14 cellular contexts compared by ENCODE assay signal in genomic region chr6:27230758-27231111, GRCh38. TPM values are rescaled to one million over a fixed set of nuclear protein-coding genes. Genes with fewer than 3 reads are reported as not detected.
DNase-seq lines count a peak whose midpoint lies in the region; ATAC-seq and TF ChIP-seq lines count a peak whose summit lies in the region.
"Had no signal": no experiment of that assay in that cellular context is flagged by ENCODE, and none has a peak within 500 bp of the region (broad histone marks: within the 10 kb centered on the region; RNA-seq: fewer than 3 reads in every experiment).

No MANE protein-coding gene starts in this region.

- no peaks in the 10 kb centered on the region for H3K36me3 Mint-ChIP-seq in GM23338 (ENCODE audit: low read depth)
- no peaks in the 10 kb centered on the region for H3K36me3 Mint-ChIP-seq in nephron progenitor cell (ENCODE audit: low read depth)

- no peaks in the 10 kb centered on the region for H4K20me1 ChIP-seq in GM23338 (replicated peaks; ENCODE audit: insufficient read depth)

- no peak for DNase-seq in GM23338 (ENCODE audit: low spot score)
- no peak for DNase-seq in LNCaP clone FGC (ENCODE audit: low read depth)
- DNase-seq in nephron progenitor cell, result no peak
- DNase-seq in head of caudate nucleus, result no peak
- no peak for DNase-seq in stimulated activated naive CD4-positive, alpha-beta T cell treated with Interleukin-2 at 50 U/mL for 16 hours (lab: John Stamatoyannopoulos, UW)
- no peak for DNase-seq in medulla oblongata (ENCODE audit: extremely low spot score)
- DNase-seq: activated CD4-positive, alpha-beta T cell treated with anti-CD3 and anti-CD28 coated beads, Interleukin-2, amount 50 U/mL, for 1 hour; aorta; CD4-positive, alpha-beta memory T cell; foreskin melanocyte; naive thymus-derived CD8-positive, alpha-beta T cell; stomach; T1000 had no signal

- H3K27ac Mint-ChIP-seq in GM23338, result no peak overlapping the region
- no peak overlapping the region for H3K27ac Mint-ChIP-seq in nephron progenitor cell
- H3K27ac Mint-ChIP-seq: CD4-positive, alpha-beta memory T cell had no signal

- H3K4me3 Mint-ChIP-seq in GM23338 (peak overlapping the region; percentile 89), nephron progenitor cell (peak overlapping the region; percentile 71)
- H3K4me3 Mint-ChIP-seq: naive thymus-derived CD8-positive, alpha-beta T cell had no signal

- no peaks in the 10 kb centered on the region for H3K9me3 ChIP-seq in ectodermal cell (ENCODE audit: control insufficient read depth, low read length)

- no peak overlapping the region for H3K27ac ChIP-seq in GM23338 (ENCODE audit: low read depth)
- H3K27ac ChIP-seq in ectodermal cell (ENCODE audit: insufficient read depth, low read depth, low read length, poor library complexity, severe bottlenecking), result no peak overlapping the region
- H3K27ac ChIP-seq: stomach had no signal

- H2AFZ ChIP-seq in GM23338, result no peak overlapping the region

- H3F3A ChIP-seq in GM23338 (replicated peaks; ENCODE audit: low read depth), result no peaks in the 10 kb centered on the region

- ATAC-seq in GM23338, result peak; percentile 24
- ATAC-seq: naive thymus-derived CD8-positive, alpha-beta T cell had no signal

- intact Hi-C loops in head of caudate nucleus (cut with DNase I), result no loop called here

- H3K27me3 Mint-ChIP-seq in GM23338 (ENCODE audit: insufficient read depth, low read depth, poor library complexity) (peaks cover 25% of the 10 kb centered on the region), nephron progenitor cell (ENCODE audit: low read depth, poor library complexity) (peaks cover 40% of the 10 kb centered on the region)

- H3K4me3 ChIP-seq in GM23338 (peak overlapping the region; percentile 53), LNCaP clone FGC (ENCODE audit: low read depth, low read length) (peak overlapping the region; percentile 37), ectodermal cell (ENCODE audit: insufficient read depth, low read depth, low read length) (peak overlapping the region; percentile 39)
- H3K4me3 ChIP-seq: stomach had no signal

- H3K4me2 ChIP-seq in GM23338, result peak overlapping the region; percentile 73

- no peaks in the 10 kb centered on the region for H3K79me2 ChIP-seq in GM23338 (replicated peaks; ENCODE audit: insufficient read depth)

- WGBS in ectodermal cell, 2 experiments, result 8 to 17% methylated on average over 7 of the region's 7 CpGs

- H3K4me1 ChIP-seq in GM23338 (ENCODE audit: insufficient read depth), result peaks cover 9% of the 10 kb centered on the region; the same call in 1 of the 2 replicates
- no peaks in the 10 kb centered on the region for H3K4me1 ChIP-seq in ectodermal cell (ENCODE audit: control insufficient read depth, insufficient read depth, low read length)

- no peaks in the 10 kb centered on the region; the same call in 1 of the 2 replicates for H3K27me3 ChIP-seq in GM23338 (ENCODE audit: insufficient read depth)
- H3K27me3 ChIP-seq in ectodermal cell (ENCODE audit: control insufficient read depth, insufficient read depth, low read length, poor library complexity, severe bottlenecking), result peaks cover 18% of the 10 kb centered on the region

- H3K9me3 Mint-ChIP-seq in GM23338 (peaks cover 7% of the 10 kb centered on the region; the same call in 2 of the 3 replicates), nephron progenitor cell (no peaks in the 10 kb centered on the region)

- H3K4me1 Mint-ChIP-seq in GM23338 (peaks cover 18% of the 10 kb centered on the region), nephron progenitor cell (peaks cover 5% of the 10 kb centered on the region)

- no peaks in the 10 kb centered on the region for H3K9me2 ChIP-seq in GM23338 (ENCODE audit: insufficient read depth)

- TF ChIP-seq CTCF in GM23338 (conservative IDR thresholded peaks at IDR 0.05; ENCODE audit: low read depth in 2 of 2) (no peak), LNCaP clone FGC (IDR thresholded peaks at IDR 0.05; ENCODE audit: control insufficient read depth, extremely low read depth, insufficient read depth) (no peak), nephron progenitor cell (IDR thresholded peaks at IDR 0.05) (no peak)

- H3K36me3 ChIP-seq in GM23338 (ENCODE audit: insufficient read depth), result no peaks in the 10 kb centered on the region
- no peaks in the 10 kb centered on the region for H3K36me3 ChIP-seq in ectodermal cell (ENCODE audit: control insufficient read depth, insufficient read depth, low read length)
- H3K36me3 ChIP-seq: stomach had no signal

TF ChIP-seq in GM23338, 12 proteins besides CTCF, POLR2A, EP300 and RAD21:
- TF ChIP-seq ZNF114 (CRISPR knock-in tag; IDR thresholded peaks at IDR 0.05), result no peak
- TF ChIP-seq CREB1 (CRISPR knock-in tag; IDR thresholded peaks at IDR 0.05; ENCODE audit: low read depth), result no peak
- no peak for TF ChIP-seq ETS1 (IDR thresholded peaks at IDR 0.05)
- no peak for TF ChIP-seq NANOG (IDR thresholded peaks at IDR 0.05; ENCODE audit: borderline replicate concordance)
- TF ChIP-seq JUNB (IDR thresholded peaks at IDR 0.05; ENCODE audit: unreplicated experiment), result no peak
- no peak for TF ChIP-seq EZH2phosphoT487 (IDR thresholded peaks at IDR 0.05; ENCODE audit: unreplicated experiment)
- no peak for TF ChIP-seq EZH2 (IDR thresholded peaks at IDR 0.05; ENCODE audit: low read depth, unreplicated experiment)
- no peak for TF ChIP-seq REST (IDR thresholded peaks at IDR 0.05; ENCODE audit: unreplicated experiment)
- no peak for TF ChIP-seq STAT1 (IDR thresholded peaks at IDR 0.05; ENCODE audit: unreplicated experiment)
- TF ChIP-seq ZNF331 (CRISPR knock-in tag; IDR thresholded peaks at IDR 0.05; ENCODE audit: low read depth), result no peak

RNA-seq across cellular contexts. Expression of gene PRSS16, which starts 16.8 kb away (rescaled TPM):
- 11.8 and 13.8 TPM in 2 replicates for total RNA-seq in GM23338 (2014; rRNA removed; shearing (Covaris generic))
- polyA plus RNA-seq in GM23338 (2016; fragmentation: Nextera tagmentation; extraction: Ambion mirVana), result 8.7 and 13.8 TPM in 2 replicates
- 6.2 TPM for polyA plus RNA-seq in ectodermal cell (2013, experiment 1 of 4)
- 3.9 TPM for polyA plus RNA-seq in ectodermal cell (2013, experiment 2 of 4)
- 3.8 TPM for polyA plus RNA-seq in ectodermal cell (2013, experiment 3 of 4)
- polyA plus RNA-seq in ectodermal cell (2013, experiment 4 of 4), result 6.0 TPM
